ENCODE assay signal across 17 cellular contexts in the genomic region with DNA sequence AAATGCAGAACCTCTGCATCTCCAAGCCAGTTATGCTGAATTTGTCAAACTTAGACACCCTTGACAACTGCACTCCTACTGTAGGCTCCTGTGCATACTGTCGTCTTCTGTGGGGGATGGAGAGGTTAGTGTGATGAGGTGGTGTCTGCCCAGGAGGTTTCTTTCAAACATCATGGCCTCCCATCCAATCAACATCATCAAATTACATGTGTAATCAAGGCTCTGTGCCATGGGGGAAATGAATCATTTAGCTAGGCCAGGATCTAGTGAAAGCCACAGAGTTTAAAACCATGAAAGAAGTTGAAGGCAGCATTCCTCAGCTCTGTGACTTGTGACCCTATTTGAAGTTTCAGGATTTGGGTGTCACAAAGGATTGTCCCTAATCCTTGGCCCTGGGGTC.
A peak's percentile ranks its signal among the peaks of the same experiment; 100 is the strongest.
DNase-seq lines count a peak whose midpoint lies in the region; ATAC-seq and TF ChIP-seq lines count a peak whose summit lies in the region.
"Had no signal": no experiment of that assay in that cellular context is flagged by ENCODE, and none has a peak within 500 bp of the region (broad histone marks: within the 10 kb centered on the region; RNA-seq: fewer than 3 reads in every experiment).

No MANE protein-coding gene starts in this region.

- no peaks in the 10 kb centered on the region for H3K27me3 Mint-ChIP-seq in chondrocyte (ENCODE audit: low read depth)
- H3K27me3 Mint-ChIP-seq: activated naive CD4-positive, alpha-beta T cell treated with anti-CD3 and anti-CD28 coated beads, Interleukin-2, amount 50 U/mL, for 24 hours; IgD-negative memory B cell had no signal

- DNase-seq in AG20443 (ENCODE audit: low spot score) (peak; percentile 81), MG63 (peak; percentile 42), choroid plexus epithelial cell (ENCODE audit: low read depth) (peak; percentile 83), kidney tubule cell (ENCODE audit: low spot score) (peak; percentile 70), chondrocyte (ENCODE audit: low spot score) (no peak), DMS79 treated with DMSO at 0.1 percent for 48 hours (lab: John Stamatoyannopoulos, UW) (no peak), T-helper 9 cell (no peak)
- DNase-seq: BE2C, DMS53, immature natural killer cell, NCI-H1105 treated with DMSO at 0.1 percent for 48 hours, NCI-H345 had no signal

- no peaks in the 10 kb centered on the region for H3K27me3 ChIP-seq in MG63
- H3K27me3 ChIP-seq: BE2C had no signal

- TF ChIP-seq CTCF in choroid plexus epithelial cell (conservative IDR thresholded peaks at IDR 0.05; ENCODE audit: low read depth, low read length) (no peak), chondrocyte (IDR thresholded peaks at IDR 0.05) (no peak)

- H3K4me3 Mint-ChIP-seq in chondrocyte (ENCODE audit: unreplicated experiment), result no peak overlapping the region
- H3K4me3 Mint-ChIP-seq: activated naive CD4-positive, alpha-beta T cell treated with anti-CD3 and anti-CD28 coated beads, Interleukin-2, amount 50 U/mL, for 24 hours; IgD-negative memory B cell; immature natural killer cell had no signal

- peaks cover 46% of the 10 kb centered on the region for H3K36me3 Mint-ChIP-seq in chondrocyte (ENCODE audit: low read depth)
- H3K36me3 Mint-ChIP-seq: activated naive CD4-positive, alpha-beta T cell treated with anti-CD3 and anti-CD28 coated beads, Interleukin-2, amount 50 U/mL, for 24 hours; IgD-negative memory B cell had no signal

- H3K4me3 ChIP-seq in MG63, result no peak overlapping the region
- H3K4me3 ChIP-seq in choroid plexus epithelial cell (ENCODE audit: low read depth, low read length), result no peak overlapping the region
- H3K4me3 ChIP-seq: GM12878 had no signal

- no peaks in the 10 kb centered on the region for H3K9me3 Mint-ChIP-seq in chondrocyte (ENCODE audit: low read depth)
- H3K9me3 Mint-ChIP-seq: activated naive CD4-positive, alpha-beta T cell treated with anti-CD3 and anti-CD28 coated beads, Interleukin-2, amount 50 U/mL, for 24 hours had no signal

- no peaks in the 10 kb centered on the region for H3K9me3 ChIP-seq in MG63
- H3K9me3 ChIP-seq: BE2C had no signal

- H3K36me3 ChIP-seq in MG63, result peaks cover 33% of the 10 kb centered on the region
- H3K36me3 ChIP-seq: BE2C had no signal

- peaks cover 11% of the 10 kb centered on the region for H3K4me1 Mint-ChIP-seq in chondrocyte (ENCODE audit: low read depth)
- H3K4me1 Mint-ChIP-seq: activated naive CD4-positive, alpha-beta T cell treated with anti-CD3 and anti-CD28 coated beads, Interleukin-2, amount 50 U/mL, for 24 hours; immature natural killer cell had no signal

- H3K27ac Mint-ChIP-seq in chondrocyte (ENCODE audit: unreplicated experiment), result no peak overlapping the region
- H3K27ac Mint-ChIP-seq: activated naive CD4-positive, alpha-beta T cell treated with anti-CD3 and anti-CD28 coated beads, Interleukin-2, amount 50 U/mL, for 24 hours; IgD-negative memory B cell; immature natural killer cell had no signal

- ATAC-seq in GM21737 (IDR thresholded peaks at IDR 0.05; ENCODE audit: unreplicated experiment), result no peak
- ATAC-seq: activated CD4-positive, CD25-positive, alpha-beta regulatory T cell treated with anti-CD3 and anti-CD28 coated beads, Interleukin-2, amount 50 U/mL, for 24 hours; GM12878 had no signal

Comparison
In these comparisons a context has a peak if more than half of its experiments do, and no peak if none do; other contexts are left out.
1. DNase-seq: peak in AG20443 (single experiment), MG63 (single experiment), choroid plexus epithelial cell (single experiment) and kidney tubule cell (single experiment); none in chondrocyte (single experiment), DMS79 treated with DMSO at 0.1 percent for 48 hours (single experiment) and T-helper 9 cell (single experiment).